Comparison of ENCODE assay signal across 25 cellular contexts in genomic region chr6:110953633-110954303, GRCh38.
"Had no signal": no experiment of that assay in that cellular context is flagged by ENCODE, and none has a peak within 500 bp of the region (broad histone marks: within the 10 kb centered on the region; RNA-seq: fewer than 3 reads in every experiment).

No MANE protein-coding gene starts in this region.

- H3K27ac Mint-ChIP-seq: activated CD4-positive, alpha-beta T cell treated with anti-CD3 and anti-CD28 coated beads for 36 hours; activated CD8-positive, alpha-beta T cell treated with anti-CD3 and anti-CD28 coated beads for 36 hours; activated naive CD8-positive, alpha-beta T cell treated with anti-CD3 and anti-CD28 coated beads, Interleukin-2, amount 10 ng/mL, durations not matched to agents 7 days and 5 days; activated T-cell treated with anti-CD3 and anti-CD28 coated beads, Interleukin-2, amount 50 U/mL, for 72 hours; activated T-helper 2 cell treated with anti-CD3 and anti-CD28 coated beads, Interferon-gamma antibody, Interleukin-2, Interleukin-4, amounts not matched to agents 10 μg/mL and 5 μg/mL and 100 μg/mL, durations not matched to agents 14 hours and 24 hours and 36 hours; T-cell had no signal

- H3K27me3 Mint-ChIP-seq: activated CD8-positive, alpha-beta T cell treated with anti-CD3 and anti-CD28 coated beads for 36 hours; T-cell had no signal

- DNase-seq: activated CD4-positive, alpha-beta T cell treated with anti-CD3 and anti-CD28 coated beads for 36 hours; activated CD4-positive, alpha-beta T cell treated with anti-CD3 and anti-CD28 coated beads, Interleukin-2, amount 50 U/mL, for 1 hour; activated CD8-positive, alpha-beta memory T cell treated with anti-CD3 and anti-CD28 coated beads, Interleukin-2, amount 50 U/mL, for 4 hours; activated CD8-positive, alpha-beta T cell treated with anti-CD3 and anti-CD28 coated beads for 36 hours; activated naive CD4-positive, alpha-beta T cell treated with anti-CD3 and anti-CD28 coated beads, Interleukin-2, amount 50 U/mL, for 16 hours; activated naive CD8-positive, alpha-beta T cell treated with anti-CD3 and anti-CD28 coated beads, Interleukin-2, amount 10 ng/mL, durations not matched to agents 7 days and 5 days; activated T-cell treated with anti-CD3 and anti-CD28 coated beads, Interleukin-2, amount 50 U/mL, for 72 hours; anterior cingulate cortex; cerebellar nuclear complex; Kasumi-1; KBM-7; NCI-H1105 treated with DMSO at 0.1 percent for 48 hours; NCI-H1436 treated with DMSO at 0.1 percent for 48 hours; NCI-H187; NCI-H2081; NCI-H510A treated with DMSO at 0.1 percent for 48 hours; NCI-H69; NK-92 treated with Interleukin-12 subunit alpha and Interleukin-12 subunit beta, amount 100 ng/mL, for 24 hours; SIG-M5; T-cell; WERI-Rb-1 had no signal

- ATAC-seq: activated CD4-positive, alpha-beta T cell treated with anti-CD3 and anti-CD28 coated beads for 36 hours; activated CD8-positive, alpha-beta T cell treated with anti-CD3 and anti-CD28 coated beads for 36 hours; activated T-cell treated with anti-CD3 and anti-CD28 coated beads, Interleukin-2, amount 50 U/mL, for 72 hours; T-cell had no signal

- H3K9me3 Mint-ChIP-seq: activated CD8-positive, alpha-beta T cell treated with anti-CD3 and anti-CD28 coated beads for 36 hours; activated naive CD8-positive, alpha-beta T cell treated with anti-CD3 and anti-CD28 coated beads, Interleukin-2, amount 10 ng/mL, durations not matched to agents 7 days and 5 days; activated T-cell treated with anti-CD3 and anti-CD28 coated beads, Interleukin-2, amount 50 U/mL, for 72 hours; activated T-helper 2 cell treated with anti-CD3 and anti-CD28 coated beads, Interferon-gamma antibody, Interleukin-2, Interleukin-4, amounts not matched to agents 10 μg/mL and 5 μg/mL and 100 μg/mL, durations not matched to agents 14 hours and 24 hours and 36 hours; T-cell had no signal

- H3K36me3 ChIP-seq: adrenal gland, WERI-Rb-1 had no signal

- FAIRE-seq: RCC 7860 had no signal

- H3K4me3 ChIP-seq: adrenal gland, SK-N-MC had no signal

- H3K27ac ChIP-seq: adrenal gland, WERI-Rb-1 had no signal

- H3K36me3 Mint-ChIP-seq: T-cell had no signal

- H3K4me3 Mint-ChIP-seq: activated CD4-positive, alpha-beta T cell treated with anti-CD3 and anti-CD28 coated beads for 36 hours; activated CD8-positive, alpha-beta T cell treated with anti-CD3 and anti-CD28 coated beads for 36 hours; activated naive CD8-positive, alpha-beta T cell treated with anti-CD3 and anti-CD28 coated beads, Interleukin-2, amount 10 ng/mL, durations not matched to agents 7 days and 5 days; activated T-cell treated with anti-CD3 and anti-CD28 coated beads, Interleukin-2, amount 50 U/mL, for 72 hours; T-cell had no signal

- H3K27me3 ChIP-seq: adrenal gland had no signal

- H3K9me3 ChIP-seq: adrenal gland had no signal
